ENCODE assay signal across 32 cellular contexts in the genomic region with DNA sequence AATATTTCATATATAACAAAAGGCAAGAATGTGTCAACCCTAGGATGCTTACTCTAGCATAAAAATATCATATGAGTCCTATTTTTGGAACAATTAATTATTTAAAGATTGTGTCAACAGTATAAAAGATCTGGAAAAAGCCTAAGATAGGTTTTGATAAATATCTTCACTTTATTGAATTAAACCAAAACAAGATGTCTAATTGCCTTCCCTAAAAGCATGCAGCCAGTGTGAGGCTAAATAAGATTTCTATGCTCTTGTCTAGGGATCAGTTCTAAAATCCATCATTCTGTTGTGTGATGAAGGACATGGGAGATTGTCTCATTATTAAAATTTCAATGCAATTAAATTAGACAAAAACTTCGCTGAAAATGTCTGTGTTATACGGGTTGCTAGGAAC.
"Had no signal": no experiment of that assay in that cellular context is flagged by ENCODE, and none has a peak within 500 bp of the region (broad histone marks: within the 10 kb centered on the region; RNA-seq: fewer than 3 reads in every experiment).

No MANE protein-coding gene starts in this region.

- H3K4me3 Mint-ChIP-seq: activated B cell treated with CpG ODN at 0.5 μM for 24 hours; activated CD4-positive, alpha-beta memory T cell treated with anti-CD3 and anti-CD28 coated beads for 36 hours; activated CD4-positive, alpha-beta T cell treated with anti-CD3 and anti-CD28 coated beads, Interleukin-2, amount 10 ng/mL, durations not matched to agents 24 days and 14 days; activated CD8-positive, alpha-beta T cell treated with anti-CD3 and anti-CD28 coated beads for 36 hours; activated naive CD4-positive, alpha-beta T cell treated with anti-CD3 and anti-CD28 coated beads for 36 hours; activated naive CD8-positive, alpha-beta T cell treated with anti-CD3 and anti-CD28 coated beads for 36 hours; activated T-cell treated with anti-CD3 and anti-CD28 coated beads, Interleukin-2, amount 50 U/mL, for 4 hours; activated T-cell treated with anti-CD3 and anti-CD28 coated beads, Interleukin-2, amount 50 U/mL, for 72 hours; activated T-helper 1 cell treated with anti-CD3 and anti-CD28 coated beads, Interleukin-12 subunit alpha, Interleukin-12 subunit beta, Interleukin-2, Interleukin-4 antibody, amounts not matched to agents 30 ng/mL and 10 ng/mL and 1 ng/mL, durations not matched to agents 14 hours and 24 hours and 36 hours; activated T-helper 17 cell treated with anti-CD3 and anti-CD28 coated beads, Interleukin-2, amount 50 U/mL, for 72 hours; T-helper 17 cell had no signal

- H3K9me3 ChIP-seq: adrenal gland, body of pancreas, breast epithelium had no signal

- H3K36me3 ChIP-seq: adrenal gland, brain microvascular endothelial cell, breast epithelium had no signal

- ATAC-seq: activated CD8-positive, alpha-beta T cell treated with anti-CD3 and anti-CD28 coated beads for 36 hours; activated naive CD4-positive, alpha-beta T cell treated with anti-CD3 and anti-CD28 coated beads, Interleukin-2, amount 50 U/mL, for 72 hours; activated T-cell treated with anti-CD3 and anti-CD28 coated beads, Interleukin-2, amount 50 U/mL, for 4 hours; activated T-cell treated with anti-CD3 and anti-CD28 coated beads, Interleukin-2, amount 50 U/mL, for 72 hours; activated T-helper 17 cell treated with anti-CD3 and anti-CD28 coated beads, Interleukin-2, amount 50 U/mL, for 72 hours; body of pancreas; T-helper 17 cell had no signal

- H3K4me1 Mint-ChIP-seq: activated B cell treated with CpG ODN at 0.5 μM for 24 hours; activated CD4-positive, alpha-beta T cell treated with anti-CD3 and anti-CD28 coated beads, Interleukin-2, amount 10 ng/mL, durations not matched to agents 24 days and 14 days; activated naive CD8-positive, alpha-beta T cell treated with anti-CD3 and anti-CD28 coated beads for 36 hours; activated T-helper 17 cell treated with anti-CD3 and anti-CD28 coated beads, Interleukin-2, amount 50 U/mL, for 72 hours; T-helper 17 cell had no signal

- H3K27me3 ChIP-seq: adrenal gland, body of pancreas, brain microvascular endothelial cell, breast epithelium had no signal

- H3K9me3 Mint-ChIP-seq: activated B cell treated with CpG ODN at 0.5 μM for 24 hours; activated CD4-positive, alpha-beta T cell treated with anti-CD3 and anti-CD28 coated beads, Interleukin-2, amount 10 ng/mL, durations not matched to agents 24 days and 14 days; activated T-helper 1 cell treated with anti-CD3 and anti-CD28 coated beads, Interleukin-12 subunit alpha, Interleukin-12 subunit beta, Interleukin-2, Interleukin-4 antibody, amounts not matched to agents 30 ng/mL and 10 ng/mL and 1 ng/mL, durations not matched to agents 14 hours and 24 hours and 36 hours had no signal

- H3K36me3 Mint-ChIP-seq: activated CD4-positive, alpha-beta memory T cell treated with anti-CD3 and anti-CD28 coated beads for 36 hours; activated naive CD4-positive, alpha-beta T cell treated with anti-CD3 and anti-CD28 coated beads, Interleukin-2, amount 50 U/mL, for 72 hours; activated naive CD8-positive, alpha-beta T cell treated with anti-CD3 and anti-CD28 coated beads for 36 hours had no signal

- DNase-seq: activated B cell treated with CpG ODN at 0.5 μM for 24 hours; activated CD4-positive, alpha-beta memory T cell treated with anti-CD3 and anti-CD28 coated beads for 36 hours; activated CD4-positive, alpha-beta T cell treated with anti-CD3 and anti-CD28 coated beads for 4 hours; activated CD4-positive, alpha-beta T cell treated with anti-CD3 and anti-CD28 coated beads, Interleukin-2, amount 10 ng/mL, durations not matched to agents 24 days and 14 days; activated CD4-positive, alpha-beta T cell treated with anti-CD3 and anti-CD28 coated beads, Interleukin-2, amount 50 U/mL, for 1 hour; activated CD4-positive, alpha-beta T cell treated with anti-CD3 and anti-CD28 coated beads, Interleukin-2, amount 50 U/mL, for 4 hours; activated CD4-positive, CD25-positive, alpha-beta regulatory T cell treated with anti-CD3 and anti-CD28 coated beads, Interleukin-2, amount 50 U/mL, for 72 hours; activated CD8-positive, alpha-beta memory T cell treated with anti-CD3 and anti-CD28 coated beads, Interleukin-2, amount 50 U/mL, for 4 hours; activated CD8-positive, alpha-beta T cell treated with anti-CD3 and anti-CD28 coated beads for 36 hours; activated effector memory CD4-positive, alpha-beta T cell treated with anti-CD3 and anti-CD28 coated beads, Interleukin-2, amount 50 U/mL, for 16 hours; activated gamma-delta T cell treated with Interleukin-2 at 50 U/mL for 16 hours; activated naive CD4-positive, alpha-beta T cell; activated naive CD4-positive, alpha-beta T cell treated with anti-CD3 and anti-CD28 coated beads for 36 hours; activated naive CD4-positive, alpha-beta T cell treated with anti-CD3 and anti-CD28 coated beads, Interleukin-2, amount 50 U/mL, for 16 hours; activated naive CD8-positive, alpha-beta T cell treated with anti-CD3 and anti-CD28 coated beads for 36 hours; activated T-cell treated with anti-CD3 and anti-CD28 coated beads for 4 hours; activated T-cell treated with anti-CD3 and anti-CD28 coated beads, Interleukin-2, amount 50 U/mL, for 1 hour; activated T-cell treated with anti-CD3 and anti-CD28 coated beads, Interleukin-2, amount 50 U/mL, for 4 hours; activated T-cell treated with anti-CD3 and anti-CD28 coated beads, Interleukin-2, amount 50 U/mL, for 72 hours; adrenal gland; amniotic stem cell; aorta; body of pancreas; brain microvascular endothelial cell; central memory CD4-positive, alpha-beta T cell; T-helper 17 cell; T-helper 9 cell had no signal

- H3K27me3 Mint-ChIP-seq: activated B cell treated with CpG ODN at 0.5 μM for 24 hours; activated CD4-positive, alpha-beta memory T cell treated with anti-CD3 and anti-CD28 coated beads for 36 hours; activated CD4-positive, alpha-beta T cell treated with anti-CD3 and anti-CD28 coated beads, Interleukin-2, amount 10 ng/mL, durations not matched to agents 24 days and 14 days; activated CD8-positive, alpha-beta T cell treated with anti-CD3 and anti-CD28 coated beads for 36 hours; activated naive CD8-positive, alpha-beta T cell treated with anti-CD3 and anti-CD28 coated beads for 36 hours; activated T-helper 17 cell treated with anti-CD3 and anti-CD28 coated beads, Interleukin-2, amount 50 U/mL, for 72 hours; T-helper 17 cell had no signal

- H3K4me3 ChIP-seq: adrenal gland, body of pancreas, breast epithelium had no signal

- H3K27ac ChIP-seq: adrenal gland, body of pancreas, brain microvascular endothelial cell, breast epithelium, VCaP had no signal

- H3K4me1 ChIP-seq: adrenal gland, body of pancreas, breast epithelium had no signal

- H3K27ac Mint-ChIP-seq: activated B cell treated with CpG ODN at 0.5 μM for 24 hours; activated CD4-positive, alpha-beta memory T cell treated with anti-CD3 and anti-CD28 coated beads for 36 hours; activated CD4-positive, alpha-beta T cell treated with anti-CD3 and anti-CD28 coated beads, Interleukin-2, amount 10 ng/mL, durations not matched to agents 24 days and 14 days; activated CD8-positive, alpha-beta T cell treated with anti-CD3 and anti-CD28 coated beads for 36 hours; activated naive CD4-positive, alpha-beta T cell treated with anti-CD3 and anti-CD28 coated beads for 36 hours; activated naive CD4-positive, alpha-beta T cell treated with anti-CD3 and anti-CD28 coated beads, Interleukin-2, amount 50 U/mL, for 72 hours; activated naive CD8-positive, alpha-beta T cell treated with anti-CD3 and anti-CD28 coated beads for 36 hours; activated T-cell treated with anti-CD3 and anti-CD28 coated beads, Interleukin-2, amount 50 U/mL, for 72 hours; activated T-helper 1 cell treated with anti-CD3 and anti-CD28 coated beads, Interleukin-12 subunit alpha, Interleukin-12 subunit beta, Interleukin-2, Interleukin-4 antibody, amounts not matched to agents 30 ng/mL and 10 ng/mL and 1 ng/mL, durations not matched to agents 14 hours and 24 hours and 36 hours; activated T-helper 17 cell treated with anti-CD3 and anti-CD28 coated beads, Interleukin-2, amount 50 U/mL, for 72 hours; T-helper 17 cell had no signal
